ENCODE assay signal across 10 cellular contexts in the genomic region with DNA sequence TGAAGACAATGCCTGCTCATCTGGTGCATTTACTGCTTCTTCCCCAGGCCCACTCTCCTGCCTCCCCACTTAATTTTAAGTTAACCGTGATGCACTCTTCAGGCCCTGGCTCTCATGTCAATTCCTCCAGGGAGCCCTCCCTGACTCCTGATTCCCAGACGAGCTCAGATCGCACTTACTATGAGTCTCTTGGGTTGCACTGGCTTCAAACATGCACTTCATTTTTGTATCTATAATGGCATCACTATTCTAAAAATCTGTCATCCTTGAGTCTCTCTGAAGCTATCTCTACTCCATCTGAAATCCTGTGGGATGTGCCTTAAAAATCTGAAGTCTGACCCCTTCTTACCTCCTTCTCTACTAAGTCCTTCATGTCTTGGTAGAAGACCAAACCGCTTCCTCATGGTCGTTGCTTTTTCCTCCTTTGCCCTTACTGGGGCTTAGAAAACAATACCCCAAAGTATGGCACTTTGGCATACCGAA. TPM values are rescaled to one million over a fixed set of nuclear protein-coding genes. Genes with fewer than 3 reads are reported as not detected.
A peak's percentile ranks its signal among the peaks of the same experiment; 100 is the strongest.
DNase-seq lines count a peak whose midpoint lies in the region; ATAC-seq and TF ChIP-seq lines count a peak whose summit lies in the region.
"Had no signal": no experiment of that assay in that cellular context is flagged by ENCODE, and none has a peak within 500 bp of the region (broad histone marks: within the 10 kb centered on the region; RNA-seq: fewer than 3 reads in every experiment).

No MANE protein-coding gene starts in this region.

- no peaks in the 10 kb centered on the region for H3K9me3 ChIP-seq in heart left ventricle
- H3K9me3 ChIP-seq in ascending aorta = no peaks in the 10 kb centered on the region
- no peaks in the 10 kb centered on the region for H3K9me3 ChIP-seq in upper lobe of right lung

- H3K36me3 ChIP-seq in heart left ventricle (peaks cover 0 to 31% (median 17%) of the 10 kb centered on the region in 9 donors), ascending aorta (peaks cover 17 to 19% of the 10 kb centered on the region in 2 donors), upper lobe of right lung (peaks cover 30% of the 10 kb centered on the region)

- DNase-seq in heart left ventricle (no peak), left cardiac atrium (no peak), ascending aorta (ENCODE audit: low spot score in 2 of 2) (no peak), mesothelial cell of epicardium (ENCODE audit: low spot score in 2 of 2, unreplicated experiment in 2 of 2) (no peak), upper lobe of right lung (no peak), NCI-H1092 treated with DMSO at 0.1 percent for 48 hours (lab: John Stamatoyannopoulos, UW) (no peak), Ammon's horn (ENCODE audit: low spot score) (no peak)
- DNase-seq: NCI-H524 treated with DMSO at 0.1 percent for 48 hours had no signal

- H3K27me3 Mint-ChIP-seq in mesothelial cell of epicardium (ENCODE audit: low read depth) = no peaks in the 10 kb centered on the region

- peaks cover 22 to 59% (median 50%) of the 10 kb centered on the region in 12 donors for H3K4me1 ChIP-seq in heart left ventricle
- peaks cover 9 to 38% of the 10 kb centered on the region in 2 donors for H3K4me1 ChIP-seq in ascending aorta
- H3K4me1 ChIP-seq in upper lobe of right lung = peaks cover 52% of the 10 kb centered on the region

- H3K9me3 Mint-ChIP-seq in mesothelial cell of epicardium = no peaks in the 10 kb centered on the region

- intact Hi-C loops in heart left ventricle (cut with DNase I) (loop anchor here in 2 of 10 donors (10.0 kb wide), 2 partner anchors 152 to 162 kb away; partner anchors contain the start of gene MYLK2 (in 1 of the 2)), left cardiac atrium (cut with DNase I) (loop anchor here (5.0 to 10.0 kb wide), 2 partner anchors 60 to 172 kb away; partner anchors contain the start of gene BCL2L1 (in 1 of the 2)), ascending aorta (cut with DNase I) (loop anchor here (5.0 kb wide), 1 partner anchor 155 kb away; the partner anchor contains the start of gene MYLK2), upper lobe of right lung (cut with DNase I) (no loop called here)

- H3K4me3 ChIP-seq in heart left ventricle = peak overlapping the region in 3 of 12 donors; percentile 35 to 60 (median 58)
- H3K4me3 ChIP-seq in ascending aorta = peak overlapping the region in 1 of 2 donors; percentile 62
- H3K4me3 ChIP-seq in upper lobe of right lung = peak overlapping the region; percentile 44

- peak overlapping the region; percentile 84 for H3K27ac Mint-ChIP-seq in mesothelial cell of epicardium

- TF ChIP-seq CTCF in heart left ventricle (IDR thresholded peaks at IDR 0.05) = no peak
- no peak for TF ChIP-seq CTCF in ascending aorta (IDR thresholded peaks at IDR 0.05)
- no peak for TF ChIP-seq CTCF in mesothelial cell of epicardium (IDR thresholded peaks at IDR 0.05; ENCODE audit: unreplicated experiment)
- TF ChIP-seq CTCF in upper lobe of right lung (IDR thresholded peaks at IDR 0.05) = no peak

- ATAC-seq in heart left ventricle = no peak
- no peak for ATAC-seq in left cardiac atrium
- ATAC-seq in upper lobe of right lung = no peak
- ATAC-seq in GM18909 (IDR thresholded peaks at IDR 0.05; ENCODE audit: poor library complexity, unreplicated experiment) = no peak

- H3K27me3 ChIP-seq in heart left ventricle (no peaks in the 10 kb centered on the region), ascending aorta (no peaks in the 10 kb centered on the region), upper lobe of right lung (no peaks in the 10 kb centered on the region)

- WGBS in heart left ventricle, 4 donors = 60 to 72% (median 69%) methylated on average over 6 of the region's 6 CpGs

- peaks cover 6% of the 10 kb centered on the region for H3K36me3 Mint-ChIP-seq in mesothelial cell of epicardium

- H3K4me3 Mint-ChIP-seq in mesothelial cell of epicardium = peak overlapping the region; percentile 59

- peaks cover 19% of the 10 kb centered on the region for H3K4me1 Mint-ChIP-seq in mesothelial cell of epicardium

- TF ChIP-seq POLR2A in heart left ventricle (IDR thresholded peaks at IDR 0.05) = no peak

- peak overlapping the region; percentile 43 to 84 (median 78) for H3K27ac ChIP-seq in heart left ventricle
- H3K27ac ChIP-seq in ascending aorta = peak overlapping the region; percentile 68 to 83
- peak overlapping the region; percentile 68 for H3K27ac ChIP-seq in upper lobe of right lung

RNA-seq across cellular contexts. Expression of gene COX4I2, which starts 24.7 kb away (rescaled TPM):
- total RNA-seq in heart left ventricle (10 to 100 TPM in 5 of 9 donors, 1 to 10 TPM in 4; 5.7 to 29.4 (median 10.6) TPM), left cardiac atrium (10 to 100 TPM; 11.4 to 12.6 TPM), ascending aorta (61.4 TPM), mesothelial cell of epicardium (0.34 TPM in 1 of 3 replicates, not detected in the others), upper lobe of right lung (19.1 TPM)
- 10 to 100 TPM; 13.6 to 42.8 TPM for polyA plus RNA-seq in heart left ventricle
- total RNA-seq: glomerular endothelial cell had no signal

RNA-seq across cellular contexts. Expression of gene ID1, which starts 57.3 kb away (rescaled TPM):
- 100 to 1,000 TPM in 6 of 9 donors, 10 to 100 TPM in 3; 72.4 to 619 (median 112) TPM for total RNA-seq in heart left ventricle
- 100 to 1,000 TPM; 140 to 327 TPM for polyA plus RNA-seq in heart left ventricle
- 100 to 1,000 TPM; 103 to 222 TPM for total RNA-seq in left cardiac atrium
- total RNA-seq in ascending aorta = 3,326 TPM
- 374 to 378 TPM (median 377 TPM) in 3 replicates for total RNA-seq in mesothelial cell of epicardium
- total RNA-seq in upper lobe of right lung = 515 TPM
